ENCODE assay signal across 8 cellular contexts in genomic region chr2:28390241-28390856, GRCh38. TPM values are rescaled to one million over a fixed set of nuclear protein-coding genes. Genes with fewer than 3 reads are reported as not detected.
DNase-seq lines count a peak whose midpoint lies in the region; ATAC-seq and TF ChIP-seq lines count a peak whose summit lies in the region.

No MANE protein-coding gene starts in this region.

- BruUV-seq in mammary epithelial cell (replicated peaks; lab: Mats Ljungman, UMichigan), result no TSS peak

- peaks cover 17% of the 10 kb centered on the region for H3K4me1 Mint-ChIP-seq in activated B cell treated with CpG ODN at 0.5 μM for 24 hours

- dilution Hi-C loops in mammary epithelial cell (cut with HindIII; ENCODE audit: low sequenced_read_pairs), result no loop called here

- H2AFZ ChIP-seq in mammary epithelial cell (ENCODE audit: low read depth, low read length), result peak overlapping the region; percentile 80

- peak overlapping the region; percentile 58 for H3K4me3 ChIP-seq in AG04449 (ENCODE audit: low read depth, low read length)
- peak overlapping the region; percentile 56 to 83 (median 57) for H3K4me3 ChIP-seq in mammary epithelial cell (replicated peaks in 1 of 3; ENCODE audit: insufficient read depth in 1 of 3, low read depth in 2 of 3, low read length in 3 of 3)

- peak overlapping the region; percentile 95 for H3K27ac ChIP-seq in mammary epithelial cell (ENCODE audit: insufficient read depth, low read depth, low read length)

- WGBS in mammary epithelial cell (ENCODE audit: low coverage, missing lambda C conversion rate), result 0% methylated on average over 6 of the region's 53 CpGs

- H3K9me3 Mint-ChIP-seq in activated B cell treated with CpG ODN at 0.5 μM for 24 hours, result no peaks in the 10 kb centered on the region

- intact Hi-C loops in activated B cell treated with CpG ODN at 0.5 μM for 24 hours (cut with micrococcal nuclease) (loop anchor here (5.0 kb wide), 3 partner anchors 618 to 1757 kb away; partner anchors contain the start of genes MRPL33, NRBP1 and YPEL5), mammary epithelial cell (cut with micrococcal nuclease) (loop anchor here (1.0 to 10.0 kb wide), 3 partner anchors 12 to 406 kb away; no protein-coding TSS in a partner anchor)

- DNase-seq in AG04449 (ENCODE audit: low read depth, low spot score) (peak; percentile 81), NCI-H146 treated with DMSO at 0.1 percent for 48 hours (lab: John Stamatoyannopoulos, UW; ENCODE audit: unreplicated experiment) (peak; percentile 50), activated B cell treated with CpG ODN at 0.5 μM for 24 hours (peak; percentile 56), mammary epithelial cell (peak; percentile 88), inferior parietal cortex (ENCODE audit: extremely low spot score) (peak; percentile 52), smooth muscle cell of the brain vasculature (ENCODE audit: low read depth, low spot score) (peak; percentile 67)

- no peaks in the 10 kb centered on the region for H3K9me3 ChIP-seq in mammary epithelial cell (replicated peaks; ENCODE audit: insufficient read depth, low read length)

- peaks cover 3% of the 10 kb centered on the region for H3K36me3 Mint-ChIP-seq in activated B cell treated with CpG ODN at 0.5 μM for 24 hours (ENCODE audit: low read depth)

- H3K79me2 ChIP-seq in mammary epithelial cell (ENCODE audit: insufficient read depth, low read length), result peaks cover 27% of the 10 kb centered on the region

- ATAC-seq in GM18909 (IDR thresholded peaks at IDR 0.05; ENCODE audit: poor library complexity, unreplicated experiment) (peak; percentile 24), activated B cell treated with CpG ODN at 0.5 μM for 24 hours (ENCODE audit: low read depth) (peak; percentile 20), HG03342 (IDR thresholded peaks at IDR 0.05; ENCODE audit: unreplicated experiment) (no peak)

- POLR2A ChIA-PET in AG04449 (lab: Yijun Ruan, JAX) (interaction anchor here (0.9 to 2.0 kb wide), 7 partner anchors 34 to 502 kb away, joined by 3 to 9 read pairs (median 4); no protein-coding TSS in a partner anchor), activated B cell treated with CpG ODN at 0.5 μM for 24 hours (lab: Charles Lee) (interaction anchor here (1.0 kb wide), 1 partner anchor 501 kb away, joined by 3 read pairs; no protein-coding TSS in a partner anchor)

- peak overlapping the region; percentile 82 for H3K9ac ChIP-seq in mammary epithelial cell (ENCODE audit: insufficient read depth, low read length)

- TF ChIP-seq CTCF in AG04449 (IDR thresholded peaks at IDR 0.05; ENCODE audit: insufficient read depth, low read length, missing control alignments), result peak; percentile 1
- TF ChIP-seq CTCF in activated B cell treated with CpG ODN at 0.5 μM for 24 hours (IDR thresholded peaks at IDR 0.05), result no peak
- TF ChIP-seq CTCF in mammary epithelial cell (conservative IDR thresholded peaks at IDR 0.05 in 1 of 2, IDR thresholded peaks at IDR 0.05 in 1 of 2; ENCODE audit: extremely low read depth in 1 of 2, insufficient read depth in 1 of 2, low read depth in 1 of 2, low read length in 2 of 2), result peak in 1 of 2 donors; percentile 38

- H3K4me1 ChIP-seq in mammary epithelial cell (ENCODE audit: insufficient read depth, low read length), result peaks cover 36% of the 10 kb centered on the region

- no peaks in the 10 kb centered on the region for H3K36me3 ChIP-seq in mammary epithelial cell (ENCODE audit: insufficient read depth, low read length)

- in situ Hi-C loops in mammary epithelial cell (cut with MboI; ENCODE audit: low sequenced_read_pairs in 2 of 2), result loop anchor here in 1 of 2 donors (10.0 to 25.0 kb wide), 3 partner anchors 206 to 628 kb away; partner anchors contain the start of gene MRPL33

- peaks cover 10% of the 10 kb centered on the region for H3K27me3 Mint-ChIP-seq in activated B cell treated with CpG ODN at 0.5 μM for 24 hours

- no peaks in the 10 kb centered on the region for H4K20me1 ChIP-seq in mammary epithelial cell (ENCODE audit: insufficient read depth, low read length)

- CTCF ChIA-PET in AG04449 (lab: Yijun Ruan, JAX) (interaction anchor here (1.1 to 1.9 kb wide), 4 partner anchors 9 to 667 kb away, joined by 3 to 5 read pairs (median 4); no protein-coding TSS in a partner anchor), activated B cell treated with CpG ODN at 0.5 μM for 24 hours (lab: Charles Lee) (no interaction called here), mammary epithelial cell (lab: Charles Lee; ENCODE audit: low non-redundant PET) (interaction anchor here (0.6 kb wide), 1 partner anchor 687 kb away, joined by 3 read pairs; no protein-coding TSS in a partner anchor)

- H3K4me3 Mint-ChIP-seq in activated B cell treated with CpG ODN at 0.5 μM for 24 hours, result peak overlapping the region; percentile 86

- H3K27ac Mint-ChIP-seq in activated B cell treated with CpG ODN at 0.5 μM for 24 hours, result peak overlapping the region; percentile 66

- H3K4me2 ChIP-seq in mammary epithelial cell (ENCODE audit: insufficient read depth, low read depth, low read length), result peak overlapping the region; percentile 97

- H3K27me3 ChIP-seq in mammary epithelial cell (ENCODE audit: insufficient read depth, low read length), result no peaks in the 10 kb centered on the region

RNA-seq across cellular contexts. Expression of gene FOSL2, which starts 2.3 kb away (rescaled TPM):
- 2.7 and 3.8 TPM in 2 replicates for total RNA-seq in activated B cell treated with CpG ODN at 0.5 μM for 24 hours
- 10 to 100 TPM; 89.9 to 92.9 TPM for total RNA-seq in mammary epithelial cell
- polyA plus RNA-seq in mammary epithelial cell, result 30.6 TPM
- polyA minus RNA-seq in mammary epithelial cell, result 126 TPM

Comparison
In these comparisons a context has a peak if more than half of its experiments do, and no peak if none do; other contexts are left out.
1. RNA of gene FOSL2, which starts 2.3 kb away (total RNA-seq): 89.9 to 92.9 TPM in mammary epithelial cell; 2.7 to 3.8 TPM in activated B cell treated with CpG ODN at 0.5 μM for 24 hours; every median in the first group is over 10 times any median in the second.
2. Peak in every context shown above with its lines, with median percentiles within 50 percentile points of each other: DNase-seq.